ENCODE assay signal across 9 cellular contexts in genomic region chr10:106795619-106796018, GRCh38.
DNase-seq lines count a peak whose midpoint lies in the region; ATAC-seq lines count a peak whose summit lies in the region.
"Had no signal": no experiment of that assay in that cellular context is flagged by ENCODE, and none has a peak within 500 bp of the region (broad histone marks: within the 10 kb centered on the region; RNA-seq: fewer than 3 reads in every experiment).

No MANE protein-coding gene starts in this region.

- peak; percentile 93 for ATAC-seq in HG03103 (IDR thresholded peaks at IDR 0.05; ENCODE audit: low read depth, unreplicated experiment)
- ATAC-seq: left colon had no signal

- DNase-seq in A172 (ENCODE audit: low spot score) (peak; percentile 33), GM19238 (ENCODE audit: insufficient read length, low spot score) (peak; percentile 30), RPMI8226 (peak; percentile 40), iPS-NIHi11 (ENCODE audit: low spot score) (peak; percentile 46), NCI-H146 treated with DMSO at 0.1 percent for 48 hours (lab: John Stamatoyannopoulos, UW; ENCODE audit: unreplicated experiment) (no peak), NCI-H524 treated with DMSO at 0.1 percent for 48 hours (lab: John Stamatoyannopoulos, UW) (no peak), hepatic stellate cell (ENCODE audit: low spot score) (no peak)

Comparison
In these comparisons a context has a peak if more than half of its experiments do, and no peak if none do; other contexts are left out.
1. DNase-seq: peak in A172 (single experiment), GM19238 (single experiment), RPMI8226 (single experiment) and iPS-NIHi11 (single experiment); none in NCI-H146 treated with DMSO at 0.1 percent for 48 hours (single experiment), NCI-H524 treated with DMSO at 0.1 percent for 48 hours (single experiment) and hepatic stellate cell (single experiment).